In genomic region chr4:93384897-93385296, GRCh38 we compare ENCODE assay signal across 22 cellular contexts.
DNase-seq lines count a peak whose midpoint lies in the region; TF ChIP-seq lines count a peak whose summit lies in the region.
"Had no signal": no experiment of that assay in that cellular context is flagged by ENCODE, and none has a peak within 500 bp of the region (broad histone marks: within the 10 kb centered on the region; RNA-seq: fewer than 3 reads in every experiment).

No MANE protein-coding gene starts in this region.

- H3K27me3 ChIP-seq in SJSA1 (replicated peaks), result no peaks in the 10 kb centered on the region
- H3K27me3 ChIP-seq in esophagus squamous epithelium, result no peaks in the 10 kb centered on the region
- H3K27me3 ChIP-seq: body of pancreas had no signal

- DNase-seq in Daoy (ENCODE audit: low read depth), result peak; percentile 7
- peak in 1 of 2 experiments; percentile 19 for DNase-seq in SJSA1 (ENCODE audit: low read depth in 1 of 2, low spot score in 2 of 2)
- DNase-seq in epidermal melanocyte (ENCODE audit: insufficient read length, low spot score), result peak; percentile 14
- DNase-seq in kidney tubule cell (ENCODE audit: low spot score), result peak; percentile 72
- DNase-seq in DMS79 (lab: John Stamatoyannopoulos, UW), result no peak
- no peak for DNase-seq in stimulated activated CD4-positive, alpha-beta T cell treated with anti-CD3 and anti-CD28 coated beads, Interleukin-12 subunit alpha, Interleukin-12 subunit beta, amount 100 ng/mL, for 4 hours
- no peak for DNase-seq in esophagus squamous epithelium (lab: John Stamatoyannopoulos, UW)
- no peak for DNase-seq in 8988T
- DNase-seq: activated CD8-positive, alpha-beta T cell treated with anti-CD3 and anti-CD28 coated beads, Interleukin-2, amount 10 ng/mL, durations not matched to agents 7 days and 5 days; activated naive CD4-positive, alpha-beta T cell treated with anti-CD3 and anti-CD28 coated beads, Interleukin-2, amount 10 ng/mL, durations not matched to agents 7 days and 5 days; activated T-cell treated with anti-CD3 and anti-CD28 coated beads, Interleukin-2, amount 50 U/mL, for 24 hours; body of pancreas; CD8-positive, alpha-beta T cell; left ventricle myocardium superior; NCI-H1436; NCI-H2171; NCI-H748 treated with DMSO at 0.1 percent for 48 hours; SIG-M5; small intestine; T-helper 17 cell had no signal

- H3K27ac ChIP-seq in SJSA1 (peak overlapping the region; percentile 10; the same call in 1 of the 2 replicates), esophagus squamous epithelium (no peak overlapping the region)
- H3K27ac ChIP-seq: body of pancreas, prostate gland, thoracic aorta had no signal

- no peak for TF ChIP-seq POLR2A in esophagus squamous epithelium (IDR thresholded peaks at IDR 0.05)

- no peaks in the 10 kb centered on the region for H3K36me3 ChIP-seq in SJSA1
- H3K36me3 ChIP-seq in esophagus squamous epithelium, result no peaks in the 10 kb centered on the region
- H3K36me3 ChIP-seq: prostate gland, thoracic aorta had no signal

- TF ChIP-seq CTCF in esophagus squamous epithelium (IDR thresholded peaks at IDR 0.05), result no peak

- H3K9me3 ChIP-seq in SJSA1 (replicated peaks), result no peaks in the 10 kb centered on the region
- no peaks in the 10 kb centered on the region for H3K9me3 ChIP-seq in esophagus squamous epithelium
- H3K9me3 ChIP-seq: body of pancreas, prostate gland, thoracic aorta had no signal

- H3K4me1 ChIP-seq in SJSA1 (replicated peaks), result peaks cover 19% of the 10 kb centered on the region
- H3K4me1 ChIP-seq in esophagus squamous epithelium, result no peaks in the 10 kb centered on the region
- H3K4me1 ChIP-seq: body of pancreas, prostate gland had no signal

- H3K4me3 ChIP-seq in SJSA1, result no peak overlapping the region
- H3K4me3 ChIP-seq in esophagus squamous epithelium, result no peak overlapping the region
- H3K4me3 ChIP-seq: body of pancreas, prostate gland, thoracic aorta had no signal

- intact Hi-C loops in esophagus squamous epithelium (cut with DNase I), result no loop called here

- 55 to 65% methylated on average over 2 of the region's 2 CpGs for WGBS in esophagus squamous epithelium, 2 donors

Comparison
In these comparisons a context has a peak if more than half of its experiments do, and no peak if none do; other contexts are left out.
1. DNase-seq: peak in Daoy (single experiment), epidermal melanocyte (single experiment) and kidney tubule cell (single experiment); none in DMS79 (single experiment), stimulated activated CD4-positive, alpha-beta T cell treated with anti-CD3 and anti-CD28 coated beads, Interleukin-12 subunit alpha, Interleukin-12 subunit beta, amount 100 ng/mL, for 4 hours (single experiment), esophagus squamous epithelium (single experiment) and 8988T (single experiment).